Comparison of ENCODE assay signal across 18 cellular contexts in genomic region chr2:107511970-107512789, GRCh38.
"Had no signal": no experiment of that assay in that cellular context is flagged by ENCODE, and none has a peak within 500 bp of the region (broad histone marks: within the 10 kb centered on the region; RNA-seq: fewer than 3 reads in every experiment).

No MANE protein-coding gene starts in this region.

- H3K36me3 Mint-ChIP-seq: neural progenitor cell had no signal

- H3K9me3 Mint-ChIP-seq: activated CD4-positive, alpha-beta T cell treated with anti-CD3 and anti-CD28 coated beads, Interleukin-2, amount 10 ng/mL, durations not matched to agents 24 days and 14 days; activated naive CD8-positive, alpha-beta T cell treated with anti-CD3 and anti-CD28 coated beads, Interleukin-2, amount 50 U/mL, for 24 hours had no signal

- H3K9me3 ChIP-seq: ascending aorta, sigmoid colon, testis had no signal

- H3K36me3 ChIP-seq: ascending aorta, heart left ventricle, neural progenitor cell, sigmoid colon, spleen had no signal

- ATAC-seq: activated naive CD8-positive, alpha-beta T cell treated with anti-CD3 and anti-CD28 coated beads, Interleukin-2, amount 50 U/mL, for 24 hours; activated T-helper 17 cell treated with anti-CD3 and anti-CD28 coated beads, Interleukin-2, amount 50 U/mL, for 72 hours; effector memory CD8-positive, alpha-beta T cell; heart left ventricle; stimulated activated naive CD8-positive, alpha-beta T cell treated with anti-CD3 and anti-CD28 coated beads, Interleukin-15, amount 100 ng/mL, for 72 hours had no signal

- H3K4me1 Mint-ChIP-seq: activated CD4-positive, alpha-beta T cell treated with anti-CD3 and anti-CD28 coated beads, Interleukin-2, amount 10 ng/mL, durations not matched to agents 24 days and 14 days; activated naive CD8-positive, alpha-beta T cell treated with anti-CD3 and anti-CD28 coated beads, Interleukin-2, amount 50 U/mL, for 24 hours; activated T-helper 17 cell treated with anti-CD3 and anti-CD28 coated beads, Interleukin-2, amount 50 U/mL, for 72 hours; neural progenitor cell; stimulated activated naive CD8-positive, alpha-beta T cell treated with anti-CD3 and anti-CD28 coated beads, Interleukin-15, amount 100 ng/mL, for 72 hours had no signal

- H3K27ac Mint-ChIP-seq: activated CD4-positive, alpha-beta T cell treated with anti-CD3 and anti-CD28 coated beads, Interleukin-2, amount 10 ng/mL, durations not matched to agents 24 days and 14 days; activated naive CD4-positive, alpha-beta T cell treated with anti-CD3 and anti-CD28 coated beads for 36 hours; activated naive CD8-positive, alpha-beta T cell treated with anti-CD3 and anti-CD28 coated beads, Interleukin-2, amount 50 U/mL, for 24 hours; activated T-helper 17 cell treated with anti-CD3 and anti-CD28 coated beads, Interleukin-2, amount 50 U/mL, for 72 hours; effector memory CD8-positive, alpha-beta T cell; neural progenitor cell; T-helper 2 cell treated with Interferon-gamma antibody and Interleukin-4, amounts not matched to agents 5 μg/mL and 100 μg/mL, for 36 hours had no signal

- DNase-seq: activated CD4-positive, alpha-beta T cell treated with anti-CD3 and anti-CD28 coated beads, Interleukin-2, amount 10 ng/mL, durations not matched to agents 24 days and 14 days; activated CD4-positive, CD25-positive, alpha-beta regulatory T cell; activated naive CD4-positive, alpha-beta T cell treated with anti-CD3 and anti-CD28 coated beads for 36 hours; activated naive CD8-positive, alpha-beta T cell treated with anti-CD3 and anti-CD28 coated beads, Interleukin-2, amount 50 U/mL, for 24 hours; dermis blood vessel endothelial cell; effector memory CD8-positive, alpha-beta T cell; heart left ventricle; midbrain; sigmoid colon; spleen; stimulated activated naive CD8-positive, alpha-beta T cell treated with anti-CD3 and anti-CD28 coated beads, Interleukin-15, amount 100 ng/mL, for 72 hours; testis had no signal

- H3K27me3 Mint-ChIP-seq: activated CD4-positive, alpha-beta T cell treated with anti-CD3 and anti-CD28 coated beads, Interleukin-2, amount 10 ng/mL, durations not matched to agents 24 days and 14 days; activated naive CD8-positive, alpha-beta T cell treated with anti-CD3 and anti-CD28 coated beads, Interleukin-2, amount 50 U/mL, for 24 hours; activated T-helper 17 cell treated with anti-CD3 and anti-CD28 coated beads, Interleukin-2, amount 50 U/mL, for 72 hours; effector memory CD8-positive, alpha-beta T cell; stimulated activated naive CD8-positive, alpha-beta T cell treated with anti-CD3 and anti-CD28 coated beads, Interleukin-15, amount 100 ng/mL, for 72 hours had no signal

- H3K4me3 Mint-ChIP-seq: activated CD4-positive, alpha-beta T cell treated with anti-CD3 and anti-CD28 coated beads, Interleukin-2, amount 10 ng/mL, durations not matched to agents 24 days and 14 days; activated naive CD4-positive, alpha-beta T cell treated with anti-CD3 and anti-CD28 coated beads for 36 hours; activated naive CD8-positive, alpha-beta T cell treated with anti-CD3 and anti-CD28 coated beads, Interleukin-2, amount 50 U/mL, for 24 hours; activated T-helper 17 cell treated with anti-CD3 and anti-CD28 coated beads, Interleukin-2, amount 50 U/mL, for 72 hours; effector memory CD8-positive, alpha-beta T cell; neural progenitor cell; stimulated activated naive CD8-positive, alpha-beta T cell treated with anti-CD3 and anti-CD28 coated beads, Interleukin-15, amount 100 ng/mL, for 72 hours; T-helper 2 cell treated with Interferon-gamma antibody and Interleukin-4, amounts not matched to agents 5 μg/mL and 100 μg/mL, for 36 hours had no signal

- H3K27me3 ChIP-seq: ascending aorta, heart left ventricle, neural progenitor cell, sigmoid colon, spleen, testis had no signal

- H3K4me3 ChIP-seq: ascending aorta, heart left ventricle, lung, neural progenitor cell, sigmoid colon, spleen, testis had no signal

- H3K27ac ChIP-seq: ascending aorta, epithelial cell of prostate, heart left ventricle, neural progenitor cell, sigmoid colon, spleen, testis had no signal

- H3K4me1 ChIP-seq: ascending aorta, heart left ventricle, neural progenitor cell, spleen, testis had no signal
